In genomic region chr3:163335429-163335828, GRCh38 we compare ENCODE assay signal across 20 cellular contexts.
A peak's percentile ranks its signal among the peaks of the same experiment; 100 is the strongest.
DNase-seq lines count a peak whose midpoint lies in the region.
"Had no signal": no experiment of that assay in that cellular context is flagged by ENCODE, and none has a peak within 500 bp of the region (broad histone marks: within the 10 kb centered on the region; RNA-seq: fewer than 3 reads in every experiment).

No MANE protein-coding gene starts in this region.

- WGBS in mesendoderm (ENCODE audit: extremely low coverage, insufficient coverage, low lambda C conversion rate), result no CpG with 5 or more reads among the region's 1 CpG

- H2BK15ac ChIP-seq in mesendoderm (replicated peaks; ENCODE audit: low read depth), result no peak overlapping the region

- no peak overlapping the region for H4K5ac ChIP-seq in mesendoderm (ENCODE audit: low read length)

- H3K27me3 ChIP-seq in mesendoderm (ENCODE audit: insufficient read depth, low read length, poor library complexity), result no peaks in the 10 kb centered on the region
- H3K27me3 ChIP-seq: BE2C; BLaER1 treated with 17β-estradiol and CSF1 and Interleukin-3, amounts not matched to agents 10 nM and 100 nM had no signal

- DNase-seq in DMS53 (lab: John Stamatoyannopoulos, UW) (peak; percentile 17), DMS53 treated with DMSO at 0.1 percent for 48 hours (lab: John Stamatoyannopoulos, UW; ENCODE audit: unreplicated experiment) (no peak), NAMALWA (ENCODE audit: low spot score) (peak; percentile 6), mesendoderm (peak; percentile 6), NCI-H510A (lab: John Stamatoyannopoulos, UW) (no peak), UCSD-AML1 (lab: John Stamatoyannopoulos, UW; ENCODE audit: unreplicated experiment) (no peak)
- DNase-seq: 8988T; ACHN; AML-193; BE2C; CD4-positive, alpha-beta T cell; CD8-positive, alpha-beta memory T cell; DMS153; DMS79 treated with DMSO at 0.1 percent for 48 hours; GM23248; H9; HFFc6 had no signal

- H3K4me2 ChIP-seq in mesendoderm (ENCODE audit: low read length), result no peak overlapping the region
- H3K4me2 ChIP-seq: A549; BLaER1 treated with 17β-estradiol and CSF1 and Interleukin-3, amounts not matched to agents 10 nM and 100 nM had no signal

- no peak overlapping the region for H2BK120ac ChIP-seq in mesendoderm (ENCODE audit: low read depth, low read length)

- no peak overlapping the region for H2AK5ac ChIP-seq in mesendoderm (ENCODE audit: low read length)

- H3K23ac ChIP-seq in mesendoderm (ENCODE audit: low read length), result no peak overlapping the region

- H3K4me1 ChIP-seq in mesendoderm (ENCODE audit: control insufficient read depth, low read depth, low read length), result no peaks in the 10 kb centered on the region
- H3K4me1 ChIP-seq: A549; BE2C; BLaER1 treated with 17β-estradiol and CSF1 and Interleukin-3, amounts not matched to agents 10 nM and 100 nM had no signal

- no peaks in the 10 kb centered on the region for H3K79me2 ChIP-seq in mesendoderm (ENCODE audit: control insufficient read depth, insufficient read depth, low read length)

- H3K9ac ChIP-seq in mesendoderm (ENCODE audit: low read length), result no peak overlapping the region
- H3K9ac ChIP-seq: BLaER1 treated with 17β-estradiol and CSF1 and Interleukin-3, amounts not matched to agents 10 nM and 100 nM; GM23248 had no signal

- no peaks in the 10 kb centered on the region for H3K36me3 ChIP-seq in mesendoderm (ENCODE audit: control insufficient read depth, insufficient read depth, low read length)
- H3K36me3 ChIP-seq: BE2C had no signal

- H3K4me3 ChIP-seq in mesendoderm (ENCODE audit: low read length), result no peak overlapping the region
- H3K4me3 ChIP-seq: A549; BLaER1 treated with 17β-estradiol and CSF1 and Interleukin-3, amounts not matched to agents 10 nM and 100 nM; GM12878; GM23248 had no signal

- no peak overlapping the region for H3K4ac ChIP-seq in mesendoderm (ENCODE audit: low read depth, low read length)

- no peak overlapping the region for H2BK5ac ChIP-seq in mesendoderm (ENCODE audit: low read length)

- no peak overlapping the region for H3K18ac ChIP-seq in mesendoderm (ENCODE audit: low read length)

- no peak overlapping the region for H3K56ac ChIP-seq in mesendoderm (ENCODE audit: low read length)

- H3K79me1 ChIP-seq in mesendoderm (ENCODE audit: low read length), result no peaks in the 10 kb centered on the region

- no peak overlapping the region for H3K27ac ChIP-seq in mesendoderm (ENCODE audit: low read depth, low read length)
- H3K27ac ChIP-seq: A549; BLaER1 treated with 17β-estradiol and CSF1 and Interleukin-3, amounts not matched to agents 10 nM and 100 nM; GM23248 had no signal

- no peak overlapping the region for H4K8ac ChIP-seq in mesendoderm (ENCODE audit: low read depth, low read length)

Comparison
In these comparisons a context has a peak if more than half of its experiments do, and no peak if none do; other contexts are left out.
1. DNase-seq: peak in DMS53 (single experiment), NAMALWA (single experiment) and mesendoderm (single experiment); none in DMS53 treated with DMSO at 0.1 percent for 48 hours (single experiment), NCI-H510A (single experiment) and UCSD-AML1 (single experiment).